Comparison of ENCODE assay signal across 22 cellular contexts in genomic region chr15:47377465-47377864, GRCh38.
"Had no signal": no experiment of that assay in that cellular context is flagged by ENCODE, and none has a peak within 500 bp of the region (broad histone marks: within the 10 kb centered on the region; RNA-seq: fewer than 3 reads in every experiment).

No MANE protein-coding gene starts in this region.

- H3K9me3 ChIP-seq: MG63, SJSA1 had no signal

- H3K4me1 ChIP-seq: SJSA1 had no signal

- H3K27ac ChIP-seq: SJSA1, SK-N-MC had no signal

- DNase-seq: KBM-7, MG63, NCI-H1092, NCI-H1105 treated with DMSO at 0.1 percent for 48 hours, NCI-H1417 treated with DMSO at 0.1 percent for 48 hours, NCI-H146, NCI-H1694 treated with DMSO at 0.1 percent for 48 hours, NCI-H1930, NCI-H2081, NCI-H2107, NCI-H2227 treated with DMSO at 0.1 percent for 48 hours, NCI-H446, NCI-H510A, NCI-H524 treated with DMSO at 0.1 percent for 48 hours, NCI-H69, NCI-H774, Right ventricle myocardium superior, RPMI8226, SIG-M5 had no signal

- H3K4me3 ChIP-seq: MG63, SJSA1, SK-N-MC had no signal

- H3K27me3 ChIP-seq: MG63, SJSA1 had no signal

- FAIRE-seq: RCC 7860 had no signal

- H3K36me3 ChIP-seq: MG63, SJSA1 had no signal
